ENCODE assay signal across 11 cellular contexts in genomic region chr2:137968477-137969417, GRCh38. TPM values are rescaled to one million over a fixed set of nuclear protein-coding genes. Genes with fewer than 3 reads are reported as not detected.
A peak's percentile ranks its signal among the peaks of the same experiment; 100 is the strongest.
DNase-seq lines count a peak whose midpoint lies in the region; ATAC-seq, FAIRE-seq and TF ChIP-seq lines count a peak whose summit lies in the region.
"Had no signal": no experiment of that assay in that cellular context is flagged by ENCODE, and none has a peak within 500 bp of the region (broad histone marks: within the 10 kb centered on the region; RNA-seq: fewer than 3 reads in every experiment).

No MANE protein-coding gene starts in this region.

- ATAC-seq in K562: no peak
- ATAC-seq in HepG2: peak; percentile 33
- no peak for ATAC-seq in GM21737 (IDR thresholded peaks at IDR 0.05; ENCODE audit: unreplicated experiment)
- ATAC-seq in activated T-cell treated with anti-CD3 and anti-CD28 coated beads, Interleukin-2, amount 50 U/mL, for 4 hours: no peak
- ATAC-seq: activated T-cell treated with anti-CD3 and anti-CD28 coated beads, Interleukin-2, amount 50 U/mL, for 72 hours had no signal

- WGBS in K562 (ENCODE audit: insufficient coverage, low coverage, missing lambda C conversion rate): 19% methylated on average over 6 of the region's 6 CpGs
- 58% methylated on average over 6 of the region's 6 CpGs for WGBS in HepG2 (ENCODE audit: low lambda C conversion rate)
- WGBS in suprapubic skin: 65% methylated on average over 6 of the region's 6 CpGs

- no peak overlapping the region for H3K9ac ChIP-seq in K562 (ENCODE audit: insufficient read depth in 1 of 2, low read depth in 2 of 2, low read length in 2 of 2)
- H3K9ac ChIP-seq in HepG2 (ENCODE audit: insufficient read depth, low read depth, low read length): peak overlapping the region; percentile 99

- H3K9me3 ChIP-seq in K562 (replicated peaks; ENCODE audit: control insufficient read depth, insufficient read depth, low read depth, low read length) (no peaks in the 10 kb centered on the region), HepG2 (ENCODE audit: low read length) (no peaks in the 10 kb centered on the region), suprapubic skin (no peaks in the 10 kb centered on the region)

- BruUV-seq in K562 (replicated peaks; lab: Mats Ljungman, UMichigan) (no TSS peak), HepG2 (replicated peaks; lab: Mats Ljungman, UMichigan) (no TSS peak)

- H3K9me3 Mint-ChIP-seq in activated T-cell treated with anti-CD3 and anti-CD28 coated beads, Interleukin-2, amount 50 U/mL, for 4 hours: no peaks in the 10 kb centered on the region

- H3K27me3 ChIP-seq in K562 (ENCODE audit: control insufficient read depth in 2 of 2, insufficient read depth in 2 of 2, low read length in 2 of 2) (no peaks in the 10 kb centered on the region), HepG2 (ENCODE audit: control insufficient read depth in 1 of 2, insufficient read depth in 2 of 2, low read length in 2 of 2) (no peaks in the 10 kb centered on the region; a peak in 2 of 5 replicates), suprapubic skin (no peaks in the 10 kb centered on the region)
- H3K27me3 ChIP-seq: foreskin keratinocyte had no signal

- POLR2A ChIA-PET in K562 (lab: Yijun Ruan, JAX): no interaction called here
- POLR2A ChIA-PET in HepG2 (lab: Yijun Ruan, JAX): interaction anchor here (0.6 to 9.4 kb wide), 8 partner anchors 9 to 307 kb away, joined by 3 to 733 read pairs (median 6); no protein-coding TSS in a partner anchor

- DNase-seq in NOMO-1 (lab: John Stamatoyannopoulos, UW; ENCODE audit: unreplicated experiment in 2 of 2): peak; percentile 35 to 93
- no peak for DNase-seq in K562 (ENCODE audit: extremely low read depth in 1 of 4, low spot score in 3 of 4)
- peak; percentile 83 for DNase-seq in HepG2 (ENCODE audit: low spot score)
- DNase-seq in suprapubic skin (ENCODE audit: low spot score in 2 of 2): no peak
- no peak for DNase-seq in NCI-H510A (lab: John Stamatoyannopoulos, UW)
- no peak for DNase-seq in NCI-H345 treated with DMSO at 0.1 percent for 48 hours (lab: John Stamatoyannopoulos, UW; ENCODE audit: unreplicated experiment)
- no peak for DNase-seq in activated T-cell treated with anti-CD3 and anti-CD28 coated beads, Interleukin-2, amount 50 U/mL, for 4 hours
- DNase-seq: activated T-cell treated with anti-CD3 and anti-CD28 coated beads, Interleukin-2, amount 50 U/mL, for 72 hours had no signal

- H3K36me3 Mint-ChIP-seq in activated T-cell treated with anti-CD3 and anti-CD28 coated beads, Interleukin-2, amount 50 U/mL, for 4 hours (ENCODE audit: insufficient read depth): no peaks in the 10 kb centered on the region

- no peak for TF ChIP-seq EP300 in K562 (IDR thresholded peaks at IDR 0.05; ENCODE audit: low read length)
- TF ChIP-seq EP300 in HepG2 (IDR thresholded peaks at IDR 0.05; ENCODE audit: low read depth in 2 of 2, low read length in 2 of 2): peak in 1 of 2 experiments; percentile 71; a peak in 2 of 4 replicates
- peak; percentile 42; the same call in 1 of the 2 replicates for TF ChIP-seq EP300 in HepG2 (CRISPR knock-in tag; IDR thresholded peaks at IDR 0.05; ENCODE audit: borderline replicate concordance)
- TF ChIP-seq EP300 in suprapubic skin (IDR thresholded peaks at IDR 0.05): no peak

- H3K79me2 ChIP-seq in K562 (ENCODE audit: control insufficient read depth, insufficient read depth, low read length) (no peaks in the 10 kb centered on the region), HepG2 (ENCODE audit: insufficient read depth, low read length) (peaks cover 91% of the 10 kb centered on the region)

- CTCF ChIA-PET in K562 (lab: Yijun Ruan, JAX; ENCODE audit: low intra/inter-chr PET ratio) (no interaction called here), HepG2 (lab: Yijun Ruan, JAX; ENCODE audit: low intra/inter-chr PET ratio, low total read pairs) (no interaction called here)

- H3K4me3 ChIP-seq in K562 (no peak overlapping the region), HepG2 (replicated peaks in 1 of 3; ENCODE audit: insufficient read depth in 1 of 3, low read depth in 2 of 3, low read length in 3 of 3) (peak overlapping the region; percentile 66 to 85 (median 82); a peak in 5 of 6 replicates), suprapubic skin (no peak overlapping the region)

- peaks cover 2% of the 10 kb centered on the region for H3K27me3 Mint-ChIP-seq in activated T-cell treated with anti-CD3 and anti-CD28 coated beads, Interleukin-2, amount 50 U/mL, for 4 hours (ENCODE audit: low read depth)

- no peak overlapping the region for H3K4me3 Mint-ChIP-seq in activated T-cell treated with anti-CD3 and anti-CD28 coated beads, Interleukin-2, amount 50 U/mL, for 4 hours
- H3K4me3 Mint-ChIP-seq: activated T-cell treated with anti-CD3 and anti-CD28 coated beads, Interleukin-2, amount 50 U/mL, for 72 hours had no signal

- TF ChIP-seq RAD21 in K562 (CRISPR knock-in tag; conservative IDR thresholded peaks at IDR 0.05 in 1 of 2, IDR thresholded peaks at IDR 0.05 in 1 of 2) (no peak), HepG2 (CRISPR knock-in tag; IDR thresholded peaks at IDR 0.05) (no peak)

- H3K9me1 ChIP-seq in K562 (ENCODE audit: control insufficient read depth, insufficient read depth, low read length): no peaks in the 10 kb centered on the region

- H2AFZ ChIP-seq in K562 (ENCODE audit: low read depth, low read length): peak overlapping the region; percentile 6; the same call in 1 of the 2 replicates
- H2AFZ ChIP-seq in HepG2 (ENCODE audit: low read length): no peak overlapping the region

- H3K27ac ChIP-seq in K562 (ENCODE audit: extremely low read depth, low read depth, low read length) (no peak overlapping the region), HepG2 (ENCODE audit: extremely low read length, insufficient read depth, low read length) (peak overlapping the region; percentile 100), suprapubic skin (peak overlapping the region; percentile 54)
- H3K27ac ChIP-seq: foreskin keratinocyte had no signal

- intact Hi-C loops in K562 (cut with micrococcal nuclease): no loop called here
- intact Hi-C loops in HepG2 (cut with micrococcal nuclease; ENCODE audit: unreplicated experiment): loop anchor here (1.0 to 2.0 kb wide), 2 partner anchors 25 to 406 kb away; no protein-coding TSS in a partner anchor

- H3K36me3 ChIP-seq in K562 (ENCODE audit: control insufficient read depth, insufficient read depth, low read length): no peaks in the 10 kb centered on the region
- H3K36me3 ChIP-seq in HepG2 (replicated peaks in 1 of 2; ENCODE audit: control insufficient read depth in 1 of 2, insufficient read depth in 2 of 2, low read length in 2 of 2): peaks cover 8 to 35% of the 10 kb centered on the region in 2 experiments
- no peaks in the 10 kb centered on the region for H3K36me3 ChIP-seq in suprapubic skin

- FAIRE-seq in K562 (lab: Jason Lieb, UNC) (no peak), HepG2 (lab: Jason Lieb, UNC) (peak; percentile 67)
- FAIRE-seq: urothelium cell line had no signal

- H3K4me2 ChIP-seq in K562 (ENCODE audit: insufficient read depth, low read length) (no peak overlapping the region), HepG2 (ENCODE audit: low read depth, low read length) (peak overlapping the region; percentile 92)

- H3K4me1 ChIP-seq in K562 (replicated peaks in 1 of 2; ENCODE audit: control insufficient read depth in 2 of 2, insufficient read depth in 2 of 2, low read length in 2 of 2) (peaks cover 3 to 16% of the 10 kb centered on the region in 2 experiments; a peak in 3 of 5 replicates), HepG2 (ENCODE audit: insufficient read depth, low read length) (peaks cover 72% of the 10 kb centered on the region), suprapubic skin (peaks cover 36% of the 10 kb centered on the region)
- H3K4me1 ChIP-seq: foreskin keratinocyte had no signal

- no peaks in the 10 kb centered on the region for H3K4me1 Mint-ChIP-seq in activated T-cell treated with anti-CD3 and anti-CD28 coated beads, Interleukin-2, amount 50 U/mL, for 4 hours (ENCODE audit: low read depth)

- H4K20me1 ChIP-seq in K562 (replicated peaks; ENCODE audit: control insufficient read depth, insufficient read depth, low read length) (no peaks in the 10 kb centered on the region), HepG2 (ENCODE audit: insufficient read depth, low read length) (0 out of 2 replicates have a peak, but pooled peaks cover under 1% of the 10 kb centered on the region)

- TF ChIP-seq CTCF in K562 (IDR thresholded peaks at IDR 0.05 in 2 of 3, conservative IDR thresholded peaks at IDR 0.05 in 1 of 3; ENCODE audit: insufficient read depth in 2 of 3, low read depth in 1 of 3, low read length in 3 of 3) (no peak), HepG2 (CRISPR knock-in tag; IDR thresholded peaks at IDR 0.05) (no peak), suprapubic skin (IDR thresholded peaks at IDR 0.05) (no peak)

- in situ Hi-C loops in K562 (cut with MboI) (no loop called here), HepG2 (cut with HindIII; ENCODE audit: extremely low pct_ligation_motif_present, low pct_unique_long_range_greater_than_20kb) (no loop called here)

- no peak for TF ChIP-seq POLR2A in K562 (conservative IDR thresholded peaks at IDR 0.05)
- peak; percentile 23 to 75; a peak in 3 of 4 replicates for TF ChIP-seq POLR2A in HepG2 (IDR thresholded peaks at IDR 0.05; ENCODE audit: insufficient read depth in 1 of 2, low read depth in 2 of 2, low read length in 2 of 2)
- TF ChIP-seq POLR2A in suprapubic skin (IDR thresholded peaks at IDR 0.05): no peak

RNA-seq across cellular contexts. Expression of gene HNMT, which starts 4.5 kb away (rescaled TPM):
- total RNA-seq in K562 (2011; cell fraction: chromatin; rRNA removed; ENCODE audit: low replicate concordance): 3.5 and 3.7 TPM in 2 replicates
- total RNA-seq in K562 (2011; cell fraction: nucleolus; rRNA removed): 1.3 TPM in 1 of 2 replicates, not detected in the other
- total RNA-seq in K562 (2011; cell fraction: nucleoplasm; rRNA removed): 0.66 and 1.5 TPM in 2 replicates
- total RNA-seq in K562 (2014; rRNA removed) (3.5 and 5.2 TPM in 2 replicates), K562 (2014; rRNA removed; fragmentation: Illumina TruSeq; extraction: Trizol) (7.6 and 8.5 TPM in 2 replicates), K562 (2015; rRNA removed; fragmentation: Illumina TruSeq; extraction: Trizol) (10.7 and 12.5 TPM in 2 replicates), K562 (2021) (2.8 and 3.1 TPM in 2 replicates), HepG2 (2016; rRNA removed; fragmentation: Illumina TruSeq; extraction: Trizol) (309 and 372 TPM in 2 replicates), suprapubic skin (10 to 100 TPM; 16.7 to 28.5 (median 19.9) TPM)
- polyA plus RNA-seq in K562 (2011; rRNA removed) (2.9 and 10.9 TPM in 2 replicates), K562 (2014; fragmentation: Illumina TruSeq; extraction: Trizol) (4.8 and 5.8 TPM in 2 replicates), K562 (2014; fragmentation: Nextera tagmentation; extraction: Ambion mirVana) (1 to 10 TPM; 5.3 TPM), K562 (2014; rRNA removed) (4.9 and 7.3 TPM in 2 replicates), HepG2 (2011; rRNA removed) (259 and 279 TPM in 2 replicates)
- 2.3 and 2.6 TPM in 2 replicates for polyA plus RNA-seq in K562 (2011; cell fraction: cytosol; rRNA removed)
- 1.8 and 2.6 TPM in 2 replicates for polyA plus RNA-seq in K562 (2011; cell fraction: nucleus; rRNA removed)
- 7.2 and 12.0 TPM in 2 replicates for polyA plus RNA-seq in K562 (2012)
- 4.5 and 7.1 TPM in 2 replicates for polyA minus RNA-seq in K562 (2011; rRNA and poly(A)+ RNA removed)
- polyA minus RNA-seq in K562 (2011; cell fraction: cytosol; rRNA and poly(A)+ RNA removed): 3.3 TPM in 1 of 2 replicates, not detected in the other
- 1.3 and 1.5 TPM in 2 replicates for polyA minus RNA-seq in K562 (2011; cell fraction: nucleus; rRNA and poly(A)+ RNA removed)
- total RNA-seq in HepG2 (2016; cell fraction: cytosol; rRNA removed; fragmentation: Illumina TruSeq; extraction: Trizol; ENCODE audit: low read depth): 103 and 116 TPM in 2 replicates
- 312 and 373 TPM in 2 replicates for total RNA-seq in HepG2 (2016; cell fraction: insoluble cytoplasmic fraction; rRNA removed; fragmentation: Illumina TruSeq; extraction: Trizol)
- 157 and 177 TPM in 2 replicates for total RNA-seq in HepG2 (2016; cell fraction: membrane; rRNA removed; fragmentation: Illumina TruSeq; extraction: Trizol)
- 234 and 240 TPM in 2 replicates for total RNA-seq in HepG2 (2016; cell fraction: nucleus; rRNA removed; fragmentation: Illumina TruSeq; extraction: Trizol)
- polyA plus RNA-seq in HepG2 (2011; cell fraction: cytosol; rRNA removed): 170 and 271 TPM in 2 replicates
- polyA plus RNA-seq in HepG2 (2011; cell fraction: nucleus; rRNA removed): 129 and 171 TPM in 2 replicates
- 561 and 648 TPM in 2 replicates for polyA plus RNA-seq in HepG2 (2012)
- 80.3 and 85.6 TPM in 2 replicates for polyA plus RNA-seq in HepG2 (2016; cell fraction: cytosol; fragmentation: Illumina TruSeq; extraction: Trizol; ENCODE audit: low read depth)
- 297 and 326 TPM in 2 replicates for polyA plus RNA-seq in HepG2 (2016; cell fraction: insoluble cytoplasmic fraction; fragmentation: Illumina TruSeq; extraction: Trizol; ENCODE audit: low read depth)
- 111 and 113 TPM in 2 replicates for polyA plus RNA-seq in HepG2 (2016; cell fraction: membrane; fragmentation: Illumina TruSeq; extraction: Trizol; ENCODE audit: low read depth)
- polyA plus RNA-seq in HepG2 (2016; cell fraction: nucleus; fragmentation: Illumina TruSeq; extraction: Trizol; ENCODE audit: insufficient read depth, low read depth): 221 and 224 TPM in 2 replicates
- polyA minus RNA-seq in HepG2 (2011; rRNA and poly(A)+ RNA removed; ENCODE audit: low replicate concordance): 14.7 and 77.3 TPM in 2 replicates
- 111 and 128 TPM in 2 replicates for polyA minus RNA-seq in HepG2 (2011; cell fraction: cytosol; rRNA and poly(A)+ RNA removed)
- 529 and 697 TPM in 2 replicates for polyA minus RNA-seq in HepG2 (2011; cell fraction: nucleus; rRNA and poly(A)+ RNA removed)
- total RNA-seq in activated T-cell treated with anti-CD3 and anti-CD28 coated beads, Interleukin-2, amount 50 U/mL, for 4 hours: not detected
- total RNA-seq: activated T-cell treated with anti-CD3 and anti-CD28 coated beads, Interleukin-2, amount 50 U/mL, for 72 hours had no signal

Comparison
In these comparisons a context has a peak if more than half of its experiments do, and no peak if none do; other contexts are left out.
1. DNase-seq: peak in NOMO-1 (2 of 2) and HepG2 (single experiment); none in K562 (0 of 4), suprapubic skin (0 of 2), NCI-H510A (single experiment), NCI-H345 treated with DMSO at 0.1 percent for 48 hours (single experiment) and activated T-cell treated with anti-CD3 and anti-CD28 coated beads, Interleukin-2, amount 50 U/mL, for 4 hours (single experiment).
2. H3K4me3 ChIP-seq: peak in HepG2 (3 of 3); none in K562 (single experiment) and suprapubic skin (single experiment).
3. POLR2A ChIP-seq: peak in HepG2 (2 of 2); none in K562 (single experiment) and suprapubic skin (0 of 2).